Comparison of ENCODE assay signal across 8 cellular contexts in the genomic region with DNA sequence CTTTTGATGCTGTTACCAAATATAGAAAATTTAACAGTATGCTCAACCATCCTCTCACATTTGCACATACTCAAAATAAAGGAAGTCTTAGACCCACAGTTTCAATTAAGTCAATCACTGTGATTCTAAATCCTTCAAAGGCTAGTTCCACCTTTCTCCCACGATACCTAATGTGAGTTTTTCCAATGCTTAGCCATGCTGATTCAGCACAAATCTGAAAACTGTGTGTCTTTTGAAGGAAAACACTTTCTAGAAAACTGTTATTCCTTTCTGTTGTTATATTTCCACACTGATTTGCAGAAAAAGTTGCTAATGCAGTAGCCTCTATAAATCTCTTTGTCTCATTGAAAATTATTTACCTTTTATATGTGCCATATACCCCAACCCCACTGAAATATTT.
"Had no signal": no experiment of that assay in that cellular context is flagged by ENCODE, and none has a peak within 500 bp of the region (broad histone marks: within the 10 kb centered on the region; RNA-seq: fewer than 3 reads in every experiment).

No MANE protein-coding gene starts in this region.

- H3K27ac ChIP-seq: GM23248, HL-60 had no signal

- H2AFZ ChIP-seq: GM23248 had no signal

- H3K9me3 ChIP-seq: HAP-1 had no signal

- DNase-seq: GM23248, H7, HFFc6, Kasumi-1, KG1 had no signal

- H3K36me3 ChIP-seq: HAP-1 had no signal

- H3K9ac ChIP-seq: GM23248 had no signal

- H3K4me3 ChIP-seq: GM23248, HAP-1 had no signal

- H3K4me1 ChIP-seq: HAP-1 had no signal

- ATAC-seq: HCT116 had no signal
